Comparison of ENCODE assay signal across 12 cellular contexts in the genomic region with DNA sequence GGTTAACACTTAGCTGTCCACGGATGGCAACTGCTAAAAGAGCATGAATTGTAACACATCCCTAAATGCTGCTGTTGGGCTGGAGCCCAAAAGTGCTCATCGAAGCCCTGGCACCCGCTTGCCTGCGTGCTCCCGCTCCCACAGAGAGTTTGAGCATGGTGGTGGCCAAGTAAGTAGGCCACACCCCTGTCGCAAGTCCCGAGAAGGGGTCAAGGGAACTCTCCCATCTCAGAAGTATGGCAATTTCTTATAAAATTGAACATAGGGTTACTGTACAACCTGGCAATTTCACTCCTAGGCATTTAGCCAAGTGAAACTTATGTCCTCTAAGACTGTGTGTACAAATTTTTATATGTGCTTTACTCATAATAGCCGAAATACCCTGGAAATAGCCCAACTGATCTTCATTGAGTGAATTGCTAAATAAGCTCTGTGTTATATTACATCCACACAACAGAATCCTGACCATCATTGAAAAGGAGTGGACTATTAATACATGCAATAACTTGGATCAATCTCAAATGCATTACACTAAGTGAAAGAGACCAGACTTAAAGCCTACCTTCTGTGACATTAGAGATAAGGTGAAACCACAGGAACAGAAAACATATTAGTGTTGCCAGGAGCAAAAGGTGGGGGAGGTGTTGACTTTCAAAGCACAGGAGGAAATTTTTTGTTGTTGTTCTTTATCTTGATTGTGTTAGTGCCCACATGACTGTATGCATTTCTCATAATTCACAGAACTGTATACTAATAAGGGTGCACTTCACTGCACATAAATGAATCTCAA. TPM values are rescaled to one million over a fixed set of nuclear protein-coding genes. Genes with fewer than 3 reads are reported as not detected.
DNase-seq lines count a peak whose midpoint lies in the region; ATAC-seq and TF ChIP-seq lines count a peak whose summit lies in the region.
"Had no signal": no experiment of that assay in that cellular context is flagged by ENCODE, and none has a peak within 500 bp of the region (broad histone marks: within the 10 kb centered on the region; RNA-seq: fewer than 3 reads in every experiment).

No MANE protein-coding gene starts in this region.

- intact Hi-C loops in activated CD8-positive, alpha-beta T cell treated with anti-CD3 and anti-CD28 coated beads for 36 hours (cut with micrococcal nuclease), result loop anchor here (5.0 to 10.0 kb wide), 2 partner anchors 160 to 383 kb away; a partner anchor contains a TSS
- intact Hi-C loops in left lung (cut with DNase I), result no loop called here

- H3K36me3 ChIP-seq in Karpas-422 (ENCODE audit: insufficient read depth, low read length), result no peaks in the 10 kb centered on the region
- H3K36me3 ChIP-seq in left lung, result no peaks in the 10 kb centered on the region
- H3K36me3 ChIP-seq: spleen had no signal

- TF ChIP-seq CTCF in activated CD8-positive, alpha-beta T cell treated with anti-CD3 and anti-CD28 coated beads for 36 hours (IDR thresholded peaks at IDR 0.05), result no peak
- no peak for TF ChIP-seq CTCF in left lung (IDR thresholded peaks at IDR 0.05)

- H3K4me3 ChIP-seq in Karpas-422 (ENCODE audit: low read length) (peak overlapping the region; percentile 80; the same call in 1 of the 2 replicates), left lung (no peak overlapping the region)
- H3K4me3 ChIP-seq: heart right ventricle, spleen had no signal

- no peaks in the 10 kb centered on the region for H3K27me3 ChIP-seq in Karpas-422 (ENCODE audit: low read length)
- no peaks in the 10 kb centered on the region for H3K27me3 ChIP-seq in left lung
- H3K27me3 ChIP-seq: heart right ventricle, spleen had no signal

- peak; percentile 21 for ATAC-seq in activated CD8-positive, alpha-beta T cell treated with anti-CD3 and anti-CD28 coated beads for 36 hours
- peak; percentile 24 for ATAC-seq in left lung

- H3K27ac ChIP-seq in Karpas-422 (ENCODE audit: low read length) (peak overlapping the region; percentile 99), left lung (no peak overlapping the region)

- no peaks in the 10 kb centered on the region for H3K9me2 ChIP-seq in Karpas-422 (replicated peaks; ENCODE audit: insufficient read depth, low read length)

- no peaks in the 10 kb centered on the region for H3K9me3 Mint-ChIP-seq in activated CD8-positive, alpha-beta T cell treated with anti-CD3 and anti-CD28 coated beads for 36 hours

- H3K4me1 Mint-ChIP-seq in activated CD8-positive, alpha-beta T cell treated with anti-CD3 and anti-CD28 coated beads for 36 hours (ENCODE audit: low read depth), result peaks cover 65% of the 10 kb centered on the region

- no peaks in the 10 kb centered on the region for H3K27me3 Mint-ChIP-seq in activated CD8-positive, alpha-beta T cell treated with anti-CD3 and anti-CD28 coated beads for 36 hours
- H3K27me3 Mint-ChIP-seq: brain had no signal

- peak overlapping the region; percentile 92 for H3K9ac ChIP-seq in Karpas-422 (ENCODE audit: low read length)

- peaks cover 19% of the 10 kb centered on the region for H3K79me2 ChIP-seq in Karpas-422 (ENCODE audit: low read length)

- no peak overlapping the region for H2AFZ ChIP-seq in Karpas-422 (ENCODE audit: low read length)

- peak overlapping the region; percentile 96 for H3K27ac Mint-ChIP-seq in activated CD8-positive, alpha-beta T cell treated with anti-CD3 and anti-CD28 coated beads for 36 hours
- H3K27ac Mint-ChIP-seq: brain had no signal

- H3K4me1 ChIP-seq in Karpas-422 (ENCODE audit: low read length), result peaks cover 87% of the 10 kb centered on the region
- peaks cover 0 to 4% of the 10 kb centered on the region in 2 donors for H3K4me1 ChIP-seq in left lung

- H3K9me3 ChIP-seq in Karpas-422 (ENCODE audit: low read length) (no peaks in the 10 kb centered on the region), left lung (no peaks in the 10 kb centered on the region)
- H3K9me3 ChIP-seq: heart right ventricle, spleen had no signal

- DNase-seq in DMS53 (lab: John Stamatoyannopoulos, UW) (peak; percentile 2), Karpas-422 (no peak), left lung (peak in 1 of 2 donors; percentile 54), COLO668 (lab: John Stamatoyannopoulos, UW; ENCODE audit: unreplicated experiment) (no peak), foreskin melanocyte (no peak), NCI-H1048 (lab: John Stamatoyannopoulos, UW) (no peak)
- DNase-seq in activated CD8-positive, alpha-beta T cell treated with anti-CD3 and anti-CD28 coated beads for 36 hours, result peak; percentile 31
- DNase-seq: heart right ventricle, NCI-H69, spleen had no signal

- no peak overlapping the region for H3K4me3 Mint-ChIP-seq in activated CD8-positive, alpha-beta T cell treated with anti-CD3 and anti-CD28 coated beads for 36 hours
- H3K4me3 Mint-ChIP-seq: brain had no signal

- peaks cover 1% of the 10 kb centered on the region for H3K36me3 Mint-ChIP-seq in activated CD8-positive, alpha-beta T cell treated with anti-CD3 and anti-CD28 coated beads for 36 hours (ENCODE audit: low read depth)
- H3K36me3 Mint-ChIP-seq: brain had no signal

- CTCF ChIA-PET in activated CD8-positive, alpha-beta T cell treated with anti-CD3 and anti-CD28 coated beads for 36 hours (lab: Charles Lee), result interaction anchor here (1.5 to 5.5 kb wide), 4 partner anchors 23 to 199 kb away, joined by 3 to 39 read pairs (median 8); a partner anchor contains a TSS

- peak overlapping the region; percentile 91 for H3K4me2 ChIP-seq in Karpas-422 (ENCODE audit: low read depth, low read length, poor library complexity, severe bottlenecking)

- H4K20me1 ChIP-seq in Karpas-422 (ENCODE audit: insufficient read depth, low read depth, low read length), result no peaks in the 10 kb centered on the region

- POLR2A ChIA-PET in activated CD8-positive, alpha-beta T cell treated with anti-CD3 and anti-CD28 coated beads for 36 hours (lab: Charles Lee), result no interaction called here

RNA-seq across cellular contexts. Expression of a gene that starts 1.5 kb away (rescaled TPM):
- 39.2 and 130 TPM in 2 replicates for total RNA-seq in Karpas-422 (2014; rRNA removed; shearing (Covaris generic); ENCODE audit: low replicate concordance)
- 10 to 100 TPM in 1 of 2 experiments, 1 to 10 TPM in 1; 9.9 to 12.9 TPM for total RNA-seq in activated CD8-positive, alpha-beta T cell treated with anti-CD3 and anti-CD28 coated beads for 36 hours
- total RNA-seq in left lung, result under 1 TPM; 0.20 to 0.45 TPM
- total RNA-seq: myocyte had no signal

RNA-seq across cellular contexts. Expression of a gene that starts 48.3 kb away (rescaled TPM):
- 0.07 and 0.52 TPM in 2 replicates for total RNA-seq in Karpas-422 (2014; rRNA removed; shearing (Covaris generic); ENCODE audit: low replicate concordance)
- 1 to 10 TPM; 2.0 to 3.3 TPM for total RNA-seq in activated CD8-positive, alpha-beta T cell treated with anti-CD3 and anti-CD28 coated beads for 36 hours
- total RNA-seq in left lung, result 10 to 100 TPM; 21.0 to 30.5 TPM

Comparison
In these comparisons a context has a peak if more than half of its experiments do, and no peak if none do; other contexts are left out.
1. DNase-seq: peak in DMS53 (single experiment) and activated CD8-positive, alpha-beta T cell treated with anti-CD3 and anti-CD28 coated beads for 36 hours (single experiment); none in Karpas-422 (single experiment), COLO668 (single experiment), foreskin melanocyte (single experiment) and NCI-H1048 (single experiment).
2. RNA of a gene that starts 48.3 kb away (total RNA-seq): 21.0 to 30.5 TPM in left lung; 2.0 to 3.3 TPM in activated CD8-positive, alpha-beta T cell treated with anti-CD3 and anti-CD28 coated beads for 36 hours and 0.07 to 0.52 TPM in Karpas-422; every median in the first group is over 4 times any median in the second.